Comparison of ENCODE assay signal across 17 cellular contexts in genomic region chr17:76166168-76166567, GRCh38. TPM values are rescaled to one million over a fixed set of nuclear protein-coding genes. Genes with fewer than 3 reads are reported as not detected.
DNase-seq lines count a peak whose midpoint lies in the region; ATAC-seq and TF ChIP-seq lines count a peak whose summit lies in the region.
"Had no signal": no experiment of that assay in that cellular context is flagged by ENCODE, and none has a peak within 500 bp of the region (broad histone marks: within the 10 kb centered on the region; RNA-seq: fewer than 3 reads in every experiment).

No MANE protein-coding gene starts in this region.

- intact Hi-C loops in activated naive CD4-positive, alpha-beta T cell treated with anti-CD3 and anti-CD28 coated beads for 36 hours (cut with micrococcal nuclease) = no loop called here

- H3K4me1 Mint-ChIP-seq in activated naive CD4-positive, alpha-beta T cell treated with anti-CD3 and anti-CD28 coated beads for 36 hours (ENCODE audit: low read depth) = peaks cover 15% of the 10 kb centered on the region
- peaks cover 5% of the 10 kb centered on the region for H3K4me1 Mint-ChIP-seq in activated T-helper 17 cell treated with anti-CD3 and anti-CD28 coated beads, Interleukin-2, amount 50 U/mL, for 72 hours
- H3K4me1 Mint-ChIP-seq in stimulated activated naive CD8-positive, alpha-beta T cell treated with anti-CD3 and anti-CD28 coated beads, Interleukin-15, amount 100 ng/mL, for 72 hours = peaks cover 14% of the 10 kb centered on the region
- H3K4me1 Mint-ChIP-seq in stimulated activated memory B cell treated with anti-CD40 and anti-IgM and Interleukin-4, amounts not matched to agents 10 μg/mL and 1 μg/mL and 100 μg/mL, for 72 hours = no peaks in the 10 kb centered on the region
- H3K4me1 Mint-ChIP-seq: natural killer cell had no signal

- H3K4me3 Mint-ChIP-seq in activated naive CD4-positive, alpha-beta T cell treated with anti-CD3 and anti-CD28 coated beads for 36 hours = no peak overlapping the region
- no peak overlapping the region for H3K4me3 Mint-ChIP-seq in activated T-helper 17 cell treated with anti-CD3 and anti-CD28 coated beads, Interleukin-2, amount 50 U/mL, for 72 hours
- no peak overlapping the region for H3K4me3 Mint-ChIP-seq in stimulated activated naive CD8-positive, alpha-beta T cell treated with anti-CD3 and anti-CD28 coated beads, Interleukin-15, amount 100 ng/mL, for 72 hours
- H3K4me3 Mint-ChIP-seq in stimulated activated memory B cell treated with anti-CD40 and anti-IgM and Interleukin-4, amounts not matched to agents 10 μg/mL and 1 μg/mL and 100 μg/mL, for 72 hours = no peak overlapping the region
- H3K4me3 Mint-ChIP-seq: natural killer cell had no signal

- ATAC-seq in activated T-helper 17 cell treated with anti-CD3 and anti-CD28 coated beads, Interleukin-2, amount 50 U/mL, for 72 hours (replicated peaks) = peak; percentile 93
- peak; percentile 58 for ATAC-seq in stimulated activated naive CD8-positive, alpha-beta T cell treated with anti-CD3 and anti-CD28 coated beads, Interleukin-15, amount 100 ng/mL, for 72 hours
- no peak for ATAC-seq in stimulated activated memory B cell treated with anti-CD40 and anti-IgM and Interleukin-4, amounts not matched to agents 10 μg/mL and 1 μg/mL and 100 μg/mL, for 72 hours
- ATAC-seq: left colon, natural killer cell had no signal

- no peak for TF ChIP-seq CTCF in GM13977 (IDR thresholded peaks at IDR 0.05; ENCODE audit: extremely low read depth, insufficient read depth, missing control alignments)

- H3K9me3 Mint-ChIP-seq in activated naive CD4-positive, alpha-beta T cell treated with anti-CD3 and anti-CD28 coated beads for 36 hours = no peaks in the 10 kb centered on the region
- H3K9me3 Mint-ChIP-seq in activated T-helper 17 cell treated with anti-CD3 and anti-CD28 coated beads, Interleukin-2, amount 50 U/mL, for 72 hours = no peaks in the 10 kb centered on the region
- H3K9me3 Mint-ChIP-seq in stimulated activated naive CD8-positive, alpha-beta T cell treated with anti-CD3 and anti-CD28 coated beads, Interleukin-15, amount 100 ng/mL, for 72 hours = no peaks in the 10 kb centered on the region
- no peaks in the 10 kb centered on the region for H3K9me3 Mint-ChIP-seq in stimulated activated memory B cell treated with anti-CD40 and anti-IgM and Interleukin-4, amounts not matched to agents 10 μg/mL and 1 μg/mL and 100 μg/mL, for 72 hours
- H3K9me3 Mint-ChIP-seq: natural killer cell had no signal

- peak overlapping the region; percentile 61 for H3K27ac Mint-ChIP-seq in activated naive CD4-positive, alpha-beta T cell treated with anti-CD3 and anti-CD28 coated beads for 36 hours
- peak overlapping the region; percentile 8 for H3K27ac Mint-ChIP-seq in activated T-helper 17 cell treated with anti-CD3 and anti-CD28 coated beads, Interleukin-2, amount 50 U/mL, for 72 hours
- peak overlapping the region in 1 of 2 donors; percentile 79 for H3K27ac Mint-ChIP-seq in stimulated activated naive CD8-positive, alpha-beta T cell treated with anti-CD3 and anti-CD28 coated beads, Interleukin-15, amount 100 ng/mL, for 72 hours
- no peak overlapping the region for H3K27ac Mint-ChIP-seq in stimulated activated memory B cell treated with anti-CD40 and anti-IgM and Interleukin-4, amounts not matched to agents 10 μg/mL and 1 μg/mL and 100 μg/mL, for 72 hours
- H3K27ac Mint-ChIP-seq: natural killer cell had no signal

- in situ Hi-C loops in GM13977 (cut with MboI; ENCODE audit: low pct_unique_long_range_greater_than_20kb, low sequenced_read_pairs, unreplicated experiment) = no loop called here

- peaks cover 12% of the 10 kb centered on the region for H3K36me3 Mint-ChIP-seq in activated naive CD4-positive, alpha-beta T cell treated with anti-CD3 and anti-CD28 coated beads for 36 hours (ENCODE audit: low read depth)
- peaks cover 46% of the 10 kb centered on the region for H3K36me3 Mint-ChIP-seq in activated T-helper 17 cell treated with anti-CD3 and anti-CD28 coated beads, Interleukin-2, amount 50 U/mL, for 72 hours (ENCODE audit: low read depth)
- H3K36me3 Mint-ChIP-seq in stimulated activated memory B cell treated with anti-CD40 and anti-IgM and Interleukin-4, amounts not matched to agents 10 μg/mL and 1 μg/mL and 100 μg/mL, for 72 hours = no peaks in the 10 kb centered on the region
- H3K36me3 Mint-ChIP-seq: natural killer cell had no signal

- CTCF ChIA-PET in activated naive CD4-positive, alpha-beta T cell treated with anti-CD3 and anti-CD28 coated beads for 36 hours (lab: Charles Lee) = interaction anchor here (0.7 to 1.2 kb wide), 6 partner anchors 12 to 404 kb away, joined by 3 to 4 read pairs (median 3); no protein-coding TSS in a partner anchor

- no peaks in the 10 kb centered on the region for H3K27me3 Mint-ChIP-seq in activated naive CD4-positive, alpha-beta T cell treated with anti-CD3 and anti-CD28 coated beads for 36 hours (ENCODE audit: low read depth)
- no peaks in the 10 kb centered on the region for H3K27me3 Mint-ChIP-seq in activated T-helper 17 cell treated with anti-CD3 and anti-CD28 coated beads, Interleukin-2, amount 50 U/mL, for 72 hours
- no peaks in the 10 kb centered on the region for H3K27me3 Mint-ChIP-seq in stimulated activated naive CD8-positive, alpha-beta T cell treated with anti-CD3 and anti-CD28 coated beads, Interleukin-15, amount 100 ng/mL, for 72 hours
- H3K27me3 Mint-ChIP-seq in stimulated activated memory B cell treated with anti-CD40 and anti-IgM and Interleukin-4, amounts not matched to agents 10 μg/mL and 1 μg/mL and 100 μg/mL, for 72 hours = no peaks in the 10 kb centered on the region

- peak; percentile 58 for DNase-seq in activated naive CD4-positive, alpha-beta T cell treated with anti-CD3 and anti-CD28 coated beads for 36 hours
- no peak for DNase-seq in activated naive CD4-positive, alpha-beta T cell treated with Interleukin-2 at 50 U/mL for 16 hours
- DNase-seq in hippocampal formation (lab: John Stamatoyannopoulos, UW) (peak; percentile 56 to 62), GM13977 (ENCODE audit: low spot score) (no peak), MV-4-11 (lab: John Stamatoyannopoulos, UW) (no peak)
- no peak for DNase-seq in stimulated activated naive CD8-positive, alpha-beta T cell treated with anti-CD3 and anti-CD28 coated beads, Interleukin-15, amount 100 ng/mL, for 72 hours
- DNase-seq: DMS53, left colon, natural killer cell, NCI-H1048, NCI-H345, SW 1271, uterus had no signal

RNA-seq across cellular contexts. Expression of gene FOXJ1, which starts 25.1 kb away (rescaled TPM):
- total RNA-seq in activated naive CD4-positive, alpha-beta T cell treated with anti-CD3 and anti-CD28 coated beads for 36 hours = under 1 TPM; 0.60 to 0.84 TPM
- total RNA-seq in activated T-helper 17 cell treated with anti-CD3 and anti-CD28 coated beads, Interleukin-2, amount 50 U/mL, for 72 hours = under 1 TPM in 1 of 2 donors, not detected in 1; 0.15 TPM
- total RNA-seq: dermis microvascular lymphatic vessel endothelial cell, H4 had no signal

Comparison
In these comparisons a context has a peak if more than half of its experiments do, and no peak if none do; other contexts are left out.
1. DNase-seq: peak in activated naive CD4-positive, alpha-beta T cell treated with anti-CD3 and anti-CD28 coated beads for 36 hours (single experiment) and hippocampal formation (2 of 2); none in activated naive CD4-positive, alpha-beta T cell treated with Interleukin-2 at 50 U/mL for 16 hours (single experiment), stimulated activated naive CD8-positive, alpha-beta T cell treated with anti-CD3 and anti-CD28 coated beads, Interleukin-15, amount 100 ng/mL, for 72 hours (0 of 2), GM13977 (single experiment) and MV-4-11 (single experiment).